Comparison of ENCODE assay signal across 27 cellular contexts in the genomic region with DNA sequence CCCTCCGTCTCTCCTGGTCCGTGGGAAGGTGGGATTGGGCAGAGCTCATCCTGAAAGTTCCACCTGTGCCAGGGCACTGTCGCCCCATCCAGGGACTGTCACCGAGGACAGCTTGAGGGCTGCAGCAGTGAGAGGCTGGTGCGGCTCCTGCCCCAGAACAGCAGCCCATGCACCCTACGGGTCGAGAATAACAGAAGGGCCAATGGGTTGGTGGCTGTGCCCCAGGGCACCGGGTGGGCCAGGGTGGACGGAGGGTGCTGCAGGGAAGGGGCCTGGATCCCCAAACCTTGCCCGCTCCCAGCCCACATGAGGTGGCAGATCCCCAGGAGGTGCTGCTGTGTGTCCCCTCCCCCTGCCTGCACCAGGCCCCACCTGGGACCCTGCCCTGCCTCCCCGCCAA. TPM values are rescaled to one million over a fixed set of nuclear protein-coding genes. Genes with fewer than 3 reads are reported as not detected.
DNase-seq lines count a peak whose midpoint lies in the region; ATAC-seq, FAIRE-seq and TF ChIP-seq lines count a peak whose summit lies in the region.
"Had no signal": no experiment of that assay in that cellular context is flagged by ENCODE, and none has a peak within 500 bp of the region (broad histone marks: within the 10 kb centered on the region; RNA-seq: fewer than 3 reads in every experiment).

No MANE protein-coding gene starts in this region.

- intact Hi-C loops in right cardiac atrium (cut with DNase I) (no loop called here), heart right ventricle (cut with DNase I) (no loop called here)

- H3K36me3 Mint-ChIP-seq in WTC11: no peaks in the 10 kb centered on the region
- no peaks in the 10 kb centered on the region for H3K36me3 Mint-ChIP-seq in nephron progenitor cell (ENCODE audit: low read depth)
- no peaks in the 10 kb centered on the region for H3K36me3 Mint-ChIP-seq in activated CD4-positive, alpha-beta memory T cell treated with anti-CD3 and anti-CD28 coated beads, Interleukin-2, amount 10 ng/mL, durations not matched to agents 7 days and 5 days (ENCODE audit: low read depth)
- H3K36me3 Mint-ChIP-seq in activated CD8-positive, alpha-beta T cell treated with anti-CD3 and anti-CD28 coated beads, Interleukin-2, amount 10 ng/mL, durations not matched to agents 7 days and 5 days (ENCODE audit: low read depth): no peaks in the 10 kb centered on the region
- H3K36me3 Mint-ChIP-seq: CD4-positive, CD25-positive, alpha-beta regulatory T cell; CD8-positive, alpha-beta memory T cell; IgD-negative memory B cell had no signal

- H3K27ac ChIP-seq in right cardiac atrium (ENCODE audit: low read length) (no peak overlapping the region), heart right ventricle (no peak overlapping the region)
- H3K27ac ChIP-seq: HL-60 had no signal

- 88% methylated on average over 11 of the region's 11 CpGs for WGBS in right cardiac atrium
- WGBS in heart right ventricle, 2 donors: 73 to 82% methylated on average over 11 of the region's 11 CpGs

- no peaks in the 10 kb centered on the region for H3K27me3 ChIP-seq in right cardiac atrium (ENCODE audit: control insufficient read depth, insufficient read depth)
- peaks cover 27 to 92% (median 84%) of the 10 kb centered on the region in 7 donors for H3K27me3 ChIP-seq in heart right ventricle

- H3K9me3 ChIP-seq in right cardiac atrium (ENCODE audit: control insufficient read depth, low read length) (no peaks in the 10 kb centered on the region), heart right ventricle (no peaks in the 10 kb centered on the region)
- H3K9me3 ChIP-seq: BE2C had no signal

- ATAC-seq in right cardiac atrium (no peak), heart right ventricle (no peak), WTC11 (no peak), HG02623 (IDR thresholded peaks at IDR 0.05; ENCODE audit: unreplicated experiment) (no peak)
- ATAC-seq in activated CD8-positive, alpha-beta T cell treated with anti-CD3 and anti-CD28 coated beads, Interleukin-2, amount 10 ng/mL, durations not matched to agents 7 days and 5 days: no peak
- ATAC-seq: GM12878, HCT116 had no signal

- H3K36me3 ChIP-seq in heart right ventricle: no peaks in the 10 kb centered on the region
- H3K36me3 ChIP-seq: BE2C had no signal

- peaks cover 3% of the 10 kb centered on the region; the same call in 1 of the 2 replicates for H3K27me3 Mint-ChIP-seq in WTC11 (ENCODE audit: low read depth)
- peaks cover 36% of the 10 kb centered on the region for H3K27me3 Mint-ChIP-seq in nephron progenitor cell (ENCODE audit: low read depth, poor library complexity)
- peaks cover 11% of the 10 kb centered on the region for H3K27me3 Mint-ChIP-seq in activated CD4-positive, alpha-beta memory T cell treated with anti-CD3 and anti-CD28 coated beads, Interleukin-2, amount 10 ng/mL, durations not matched to agents 7 days and 5 days
- H3K27me3 Mint-ChIP-seq in activated CD8-positive, alpha-beta T cell treated with anti-CD3 and anti-CD28 coated beads, Interleukin-2, amount 10 ng/mL, durations not matched to agents 7 days and 5 days (ENCODE audit: low read depth): peaks cover 19% of the 10 kb centered on the region

- CTCF ChIA-PET in WTC11 (lab: Charles Lee): no interaction called here
- CTCF ChIA-PET in activated CD4-positive, alpha-beta memory T cell treated with anti-CD3 and anti-CD28 coated beads, Interleukin-2, amount 10 ng/mL, durations not matched to agents 7 days and 5 days (lab: Charles Lee): no interaction called here
- CTCF ChIA-PET in activated CD8-positive, alpha-beta T cell treated with anti-CD3 and anti-CD28 coated beads, Interleukin-2, amount 10 ng/mL, durations not matched to agents 7 days and 5 days (lab: Charles Lee): no interaction called here

- H3K4me1 ChIP-seq in right cardiac atrium (ENCODE audit: control insufficient read depth, insufficient read depth, low read length) (no peaks in the 10 kb centered on the region), heart right ventricle (no peaks in the 10 kb centered on the region)
- H3K4me1 ChIP-seq: BE2C had no signal

- TF ChIP-seq CTCF in heart right ventricle (IDR thresholded peaks at IDR 0.05) (no peak), WTC11 (IDR thresholded peaks at IDR 0.05) (no peak), nephron progenitor cell (IDR thresholded peaks at IDR 0.05) (no peak)

- no peak overlapping the region for H3K4me3 Mint-ChIP-seq in WTC11
- H3K4me3 Mint-ChIP-seq in nephron progenitor cell: no peak overlapping the region
- H3K4me3 Mint-ChIP-seq in activated CD4-positive, alpha-beta memory T cell treated with anti-CD3 and anti-CD28 coated beads, Interleukin-2, amount 10 ng/mL, durations not matched to agents 7 days and 5 days: no peak overlapping the region
- no peak overlapping the region for H3K4me3 Mint-ChIP-seq in activated CD8-positive, alpha-beta T cell treated with anti-CD3 and anti-CD28 coated beads, Interleukin-2, amount 10 ng/mL, durations not matched to agents 7 days and 5 days
- H3K4me3 Mint-ChIP-seq: CD4-positive, CD25-positive, alpha-beta regulatory T cell; CD8-positive, alpha-beta memory T cell; HFFc6; IgD-negative memory B cell had no signal

- H3K4me3 ChIP-seq in right cardiac atrium (ENCODE audit: low read length): no peak overlapping the region
- H3K4me3 ChIP-seq in heart right ventricle: no peak overlapping the region
- H3K4me3 ChIP-seq: GM12878 had no signal

- H3K9me3 Mint-ChIP-seq in WTC11 (no peaks in the 10 kb centered on the region), nephron progenitor cell (no peaks in the 10 kb centered on the region)
- no peaks in the 10 kb centered on the region for H3K9me3 Mint-ChIP-seq in activated CD4-positive, alpha-beta memory T cell treated with anti-CD3 and anti-CD28 coated beads, Interleukin-2, amount 10 ng/mL, durations not matched to agents 7 days and 5 days
- no peaks in the 10 kb centered on the region for H3K9me3 Mint-ChIP-seq in activated CD8-positive, alpha-beta T cell treated with anti-CD3 and anti-CD28 coated beads, Interleukin-2, amount 10 ng/mL, durations not matched to agents 7 days and 5 days (ENCODE audit: insufficient read depth)
- H3K9me3 Mint-ChIP-seq: CD4-positive, CD25-positive, alpha-beta regulatory T cell; CD8-positive, alpha-beta memory T cell; HFFc6; IgD-negative memory B cell had no signal

- POLR2A ChIA-PET in WTC11 (lab: Charles Lee): interaction anchor here (0.6 kb wide), 1 partner anchor 415 kb away, joined by 4 read pairs; no protein-coding TSS in a partner anchor
- POLR2A ChIA-PET in activated CD4-positive, alpha-beta memory T cell treated with anti-CD3 and anti-CD28 coated beads, Interleukin-2, amount 10 ng/mL, durations not matched to agents 7 days and 5 days (lab: Charles Lee): no interaction called here
- POLR2A ChIA-PET in activated CD8-positive, alpha-beta T cell treated with anti-CD3 and anti-CD28 coated beads, Interleukin-2, amount 10 ng/mL, durations not matched to agents 7 days and 5 days (lab: Charles Lee): no interaction called here

- H3K27ac Mint-ChIP-seq in WTC11 (no peak overlapping the region), nephron progenitor cell (peak overlapping the region; percentile 75)
- H3K27ac Mint-ChIP-seq in activated CD4-positive, alpha-beta memory T cell treated with anti-CD3 and anti-CD28 coated beads, Interleukin-2, amount 10 ng/mL, durations not matched to agents 7 days and 5 days: no peak overlapping the region
- H3K27ac Mint-ChIP-seq in activated CD8-positive, alpha-beta T cell treated with anti-CD3 and anti-CD28 coated beads, Interleukin-2, amount 10 ng/mL, durations not matched to agents 7 days and 5 days: no peak overlapping the region
- H3K27ac Mint-ChIP-seq: CD4-positive, CD25-positive, alpha-beta regulatory T cell; CD8-positive, alpha-beta memory T cell; HFFc6; IgD-negative memory B cell had no signal

- FAIRE-seq in urothelium cell line (lab: Jason Lieb, UNC): peak; percentile 89
- FAIRE-seq: A204.1, GM12878 had no signal

- DNase-seq in right cardiac atrium: peak in 2 of 3 donors; percentile 30 to 32
- no peak for DNase-seq in heart right ventricle
- peak; percentile 9 for DNase-seq in WTC11 (ENCODE audit: low spot score)
- no peak for DNase-seq in nephron progenitor cell
- DNase-seq in urothelium cell line (ENCODE audit: low spot score): no peak
- DNase-seq in activated CD4-positive, alpha-beta memory T cell treated with anti-CD3 and anti-CD28 coated beads, Interleukin-2, amount 10 ng/mL, durations not matched to agents 7 days and 5 days: no peak
- no peak for DNase-seq in activated CD8-positive, alpha-beta T cell treated with anti-CD3 and anti-CD28 coated beads, Interleukin-2, amount 10 ng/mL, durations not matched to agents 7 days and 5 days
- DNase-seq: ACHN; BE2C; C1 segment of cervical spinal cord; CD4-positive, CD25-positive, alpha-beta regulatory T cell; COR-L47; DMS 273 treated with DMSO at 0.1 percent for 48 hours; DMS53; DND-41; EL; GOT3; H7; HFFc6 had no signal

- H3K4me1 Mint-ChIP-seq in WTC11 (no peaks in the 10 kb centered on the region), nephron progenitor cell (peaks cover 50% of the 10 kb centered on the region)
- no peaks in the 10 kb centered on the region for H3K4me1 Mint-ChIP-seq in activated CD4-positive, alpha-beta memory T cell treated with anti-CD3 and anti-CD28 coated beads, Interleukin-2, amount 10 ng/mL, durations not matched to agents 7 days and 5 days
- H3K4me1 Mint-ChIP-seq in activated CD8-positive, alpha-beta T cell treated with anti-CD3 and anti-CD28 coated beads, Interleukin-2, amount 10 ng/mL, durations not matched to agents 7 days and 5 days (ENCODE audit: low read depth): no peaks in the 10 kb centered on the region
- H3K4me1 Mint-ChIP-seq: CD4-positive, CD25-positive, alpha-beta regulatory T cell; CD8-positive, alpha-beta memory T cell; IgD-negative memory B cell had no signal

TF ChIP-seq in WTC11, 78 proteins besides CTCF, POLR2A, EP300 and RAD21 (continues in another document):
- no peak for TF ChIP-seq ZNF671 (CRISPR knock-in tag; IDR thresholded peaks at IDR 0.05)
- TF ChIP-seq, protein P1, sequence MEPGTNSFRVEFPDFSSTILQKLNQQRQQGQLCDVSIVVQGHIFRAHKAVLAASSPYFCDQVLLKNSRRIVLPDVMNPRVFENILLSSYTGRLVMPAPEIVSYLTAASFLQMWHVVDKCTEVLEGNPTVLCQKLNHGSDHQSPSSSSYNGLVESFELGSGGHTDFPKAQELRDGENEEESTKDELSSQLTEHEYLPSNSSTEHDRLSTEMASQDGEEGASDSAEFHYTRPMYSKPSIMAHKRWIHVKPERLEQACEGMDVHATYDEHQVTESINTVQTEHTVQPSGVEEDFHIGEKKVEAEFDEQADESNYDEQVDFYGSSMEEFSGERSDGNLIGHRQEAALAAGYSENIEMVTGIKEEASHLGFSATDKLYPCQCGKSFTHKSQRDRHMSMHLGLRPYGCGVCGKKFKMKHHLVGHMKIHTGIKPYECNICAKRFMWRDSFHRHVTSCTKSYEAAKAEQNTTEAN (CRISPR knock-in tag; IDR thresholded peaks at IDR 0.05): no peak
- no peak for TF ChIP-seq ZNF317 (CRISPR knock-in tag; IDR thresholded peaks at IDR 0.05; ENCODE audit: borderline replicate concordance, low read depth)

RNA-seq across cellular contexts. Expression of gene UNCX, which starts 23.9 kb away (rescaled TPM):
- total RNA-seq in right cardiac atrium (not detected), heart right ventricle (not detected), WTC11 (2021) (not detected in 3 replicates)
- polyA plus RNA-seq in right cardiac atrium (not detected), heart right ventricle (not detected)
- not detected for total RNA-seq in activated CD4-positive, alpha-beta memory T cell treated with anti-CD3 and anti-CD28 coated beads, Interleukin-2, amount 10 ng/mL, durations not matched to agents 7 days and 5 days
- not detected for total RNA-seq in activated CD8-positive, alpha-beta T cell treated with anti-CD3 and anti-CD28 coated beads, Interleukin-2, amount 10 ng/mL, durations not matched to agents 7 days and 5 days
- total RNA-seq: CD4-positive, CD25-positive, alpha-beta regulatory T cell; CD8-positive, alpha-beta memory T cell; GM12878; H7; HFFc6; HT1080 had no signal
- polyA plus RNA-seq: CD4-positive, CD25-positive, alpha-beta regulatory T cell; CD8-positive, alpha-beta memory T cell; GM12878; IgD-negative memory B cell had no signal

Comparison
In these comparisons a context has a peak if more than half of its experiments do, and no peak if none do; other contexts are left out.
1. DNase-seq: peak in right cardiac atrium (2 of 3) and WTC11 (single experiment); none in heart right ventricle (0 of 2), nephron progenitor cell (single experiment), urothelium cell line (single experiment), activated CD4-positive, alpha-beta memory T cell treated with anti-CD3 and anti-CD28 coated beads, Interleukin-2, amount 10 ng/mL, durations not matched to agents 7 days and 5 days (single experiment) and activated CD8-positive, alpha-beta T cell treated with anti-CD3 and anti-CD28 coated beads, Interleukin-2, amount 10 ng/mL, durations not matched to agents 7 days and 5 days (single experiment).